20 cellular contexts compared by ENCODE assay signal in genomic region chr9:81417885-81418284, GRCh38.
"Had no signal": no experiment of that assay in that cellular context is flagged by ENCODE, and none has a peak within 500 bp of the region (broad histone marks: within the 10 kb centered on the region; RNA-seq: fewer than 3 reads in every experiment).

No MANE protein-coding gene starts in this region.

- H3K4me1 Mint-ChIP-seq: activated CD4-positive, alpha-beta T cell treated with anti-CD3 and anti-CD28 coated beads for 36 hours; activated CD4-positive, alpha-beta T cell treated with anti-CD3 and anti-CD28 coated beads, Interleukin-2, amount 10 ng/mL, durations not matched to agents 7 days and 5 days; activated naive CD4-positive, alpha-beta T cell treated with anti-CD3 and anti-CD28 coated beads, Interleukin-2, amount 10 ng/mL, durations not matched to agents 7 days and 5 days; activated naive CD8-positive, alpha-beta T cell treated with anti-CD3 and anti-CD28 coated beads, Interleukin-2, amount 50 U/mL, for 24 hours had no signal

- DNase-seq: activated CD4-positive, alpha-beta T cell treated with anti-CD3 and anti-CD28 coated beads for 36 hours; activated CD4-positive, alpha-beta T cell treated with anti-CD3 and anti-CD28 coated beads, Interleukin-2, amount 10 ng/mL, durations not matched to agents 7 days and 5 days; activated CD4-positive, alpha-beta T cell treated with anti-CD3 and anti-CD28 coated beads, Interleukin-2, amount 50 U/mL, for 48 hours; activated CD8-positive, alpha-beta T cell treated with anti-CD3 and anti-CD28 coated beads, Interleukin-2, amount 10 ng/mL, durations not matched to agents 7 days and 5 days; activated effector memory CD4-positive, alpha-beta T cell treated with Interleukin-2 at 50 U/mL for 16 hours; activated naive CD4-positive, alpha-beta T cell treated with anti-CD3 and anti-CD28 coated beads, Interleukin-2, amount 10 ng/mL, durations not matched to agents 7 days and 5 days; activated naive CD8-positive, alpha-beta T cell treated with anti-CD3 and anti-CD28 coated beads, Interleukin-2, amount 50 U/mL, for 24 hours; activated T-cell treated with anti-CD3 and anti-CD28 coated beads, Interleukin-2, amount 50 U/mL, for 4 hours; anterior cingulate cortex; caudate nucleus; NCI-H146; NCI-H187; NCI-H2107; Right ventricle myocardium superior; T1000; WERI-Rb-1 had no signal

- FAIRE-seq: bronchial epithelial cell, K562 had no signal

- H3K4me3 Mint-ChIP-seq: activated CD4-positive, alpha-beta T cell treated with anti-CD3 and anti-CD28 coated beads for 36 hours; activated CD4-positive, alpha-beta T cell treated with anti-CD3 and anti-CD28 coated beads, Interleukin-2, amount 10 ng/mL, durations not matched to agents 7 days and 5 days; activated CD8-positive, alpha-beta T cell treated with anti-CD3 and anti-CD28 coated beads, Interleukin-2, amount 10 ng/mL, durations not matched to agents 7 days and 5 days; activated naive CD4-positive, alpha-beta T cell treated with anti-CD3 and anti-CD28 coated beads, Interleukin-2, amount 10 ng/mL, durations not matched to agents 7 days and 5 days; activated naive CD8-positive, alpha-beta T cell; activated naive CD8-positive, alpha-beta T cell treated with anti-CD3 and anti-CD28 coated beads, Interleukin-2, amount 50 U/mL, for 24 hours; activated T-cell treated with anti-CD3 and anti-CD28 coated beads, Interleukin-2, amount 50 U/mL, for 4 hours had no signal

- H3K4me3 ChIP-seq: K562, SK-N-MC had no signal

- H3K27ac ChIP-seq: SK-N-MC, WERI-Rb-1 had no signal

- H3K27me3 Mint-ChIP-seq: activated CD4-positive, alpha-beta T cell treated with anti-CD3 and anti-CD28 coated beads for 36 hours; activated CD4-positive, alpha-beta T cell treated with anti-CD3 and anti-CD28 coated beads, Interleukin-2, amount 10 ng/mL, durations not matched to agents 7 days and 5 days; activated naive CD4-positive, alpha-beta T cell treated with anti-CD3 and anti-CD28 coated beads, Interleukin-2, amount 10 ng/mL, durations not matched to agents 7 days and 5 days; activated naive CD8-positive, alpha-beta T cell; activated naive CD8-positive, alpha-beta T cell treated with anti-CD3 and anti-CD28 coated beads, Interleukin-2, amount 50 U/mL, for 24 hours had no signal

- H3K27ac Mint-ChIP-seq: activated CD4-positive, alpha-beta T cell treated with anti-CD3 and anti-CD28 coated beads for 36 hours; activated CD4-positive, alpha-beta T cell treated with anti-CD3 and anti-CD28 coated beads, Interleukin-2, amount 10 ng/mL, durations not matched to agents 7 days and 5 days; activated CD8-positive, alpha-beta T cell treated with anti-CD3 and anti-CD28 coated beads, Interleukin-2, amount 10 ng/mL, durations not matched to agents 7 days and 5 days; activated naive CD4-positive, alpha-beta T cell treated with anti-CD3 and anti-CD28 coated beads, Interleukin-2, amount 10 ng/mL, durations not matched to agents 7 days and 5 days; activated naive CD8-positive, alpha-beta T cell; activated naive CD8-positive, alpha-beta T cell treated with anti-CD3 and anti-CD28 coated beads, Interleukin-2, amount 50 U/mL, for 24 hours had no signal

- H3K36me3 ChIP-seq: WERI-Rb-1 had no signal

- H3K36me3 Mint-ChIP-seq: activated naive CD4-positive, alpha-beta T cell treated with anti-CD3 and anti-CD28 coated beads, Interleukin-2, amount 10 ng/mL, durations not matched to agents 7 days and 5 days; activated naive CD8-positive, alpha-beta T cell had no signal

- ATAC-seq: activated CD4-positive, alpha-beta T cell treated with anti-CD3 and anti-CD28 coated beads for 36 hours; activated CD8-positive, alpha-beta T cell treated with anti-CD3 and anti-CD28 coated beads, Interleukin-2, amount 10 ng/mL, durations not matched to agents 7 days and 5 days; activated naive CD8-positive, alpha-beta T cell treated with anti-CD3 and anti-CD28 coated beads, Interleukin-2, amount 50 U/mL, for 24 hours; activated T-cell treated with anti-CD3 and anti-CD28 coated beads, Interleukin-2, amount 50 U/mL, for 4 hours; K562 had no signal

- H3K9me3 Mint-ChIP-seq: activated CD4-positive, alpha-beta T cell treated with anti-CD3 and anti-CD28 coated beads, Interleukin-2, amount 10 ng/mL, durations not matched to agents 7 days and 5 days; activated naive CD4-positive, alpha-beta T cell treated with anti-CD3 and anti-CD28 coated beads, Interleukin-2, amount 10 ng/mL, durations not matched to agents 7 days and 5 days had no signal
